8 cellular contexts compared by ENCODE assay signal in the genomic region with DNA sequence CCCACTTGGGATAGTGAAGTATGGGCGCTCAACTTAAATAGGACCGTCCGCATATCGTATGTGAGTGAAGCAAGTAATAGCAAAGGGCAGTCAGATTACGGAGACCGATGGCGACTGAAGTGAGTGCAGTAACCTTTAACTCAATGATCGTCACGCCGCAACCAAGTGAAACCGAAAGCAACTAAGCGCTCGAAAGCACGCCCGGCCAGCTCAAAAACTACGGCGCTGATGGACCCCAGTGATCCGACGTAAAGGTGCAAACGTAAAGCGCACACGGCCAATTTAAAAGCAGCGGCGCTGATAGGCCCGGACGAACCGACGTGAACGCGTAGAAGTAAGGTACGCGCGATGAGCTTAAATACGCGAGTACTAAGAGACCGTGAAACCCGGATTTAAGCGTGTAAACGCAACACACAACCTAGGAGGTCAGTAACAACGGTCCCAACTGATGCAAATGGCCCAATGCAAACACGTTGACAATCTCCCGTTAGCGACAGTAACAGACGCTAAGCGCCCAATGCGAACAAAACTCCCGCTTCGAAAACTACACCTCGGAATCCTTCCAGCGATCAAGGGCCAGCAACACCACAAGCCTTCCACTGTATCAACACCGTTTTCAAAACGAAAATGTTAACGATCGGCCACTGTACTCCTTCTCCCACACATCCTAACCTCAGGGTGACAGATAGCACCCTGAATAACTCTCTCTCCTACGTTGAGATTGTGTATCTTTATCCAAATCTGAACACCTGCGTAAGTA. TPM values are rescaled to one million over a fixed set of nuclear protein-coding genes. Genes with fewer than 3 reads are reported as not detected.
DNase-seq lines count a peak whose midpoint lies in the region; ATAC-seq, FAIRE-seq and TF ChIP-seq lines count a peak whose summit lies in the region.

No MANE protein-coding gene starts in this region.

- H3K36me3 ChIP-seq in OCI-LY1 (ENCODE audit: insufficient read depth, low read length) (no peaks in the 10 kb centered on the region; the same call in 1 of the 2 replicates), mucosa of descending colon (ENCODE audit: low read depth) (no peaks in the 10 kb centered on the region)

- H3K4me2 ChIP-seq in OCI-LY1 (ENCODE audit: low read length), result peak overlapping the region; percentile 94

- H3K27ac ChIP-seq in OCI-LY1 (ENCODE audit: low read depth, low read length, poor library complexity, severe bottlenecking), result peak overlapping the region; percentile 95

- H3K4me3 ChIP-seq in OCI-LY1 (ENCODE audit: low read depth, low read length, poor library complexity, severe bottlenecking) (peak overlapping the region; percentile 77), epithelial cell of esophagus (ENCODE audit: low read length) (peak overlapping the region; percentile 66), mucosa of descending colon (peak overlapping the region; percentile 32)

- DNase-seq in CD14-positive monocyte (ENCODE audit: low spot score) (peak; percentile 98), HTR-8/SVneo (ENCODE audit: insufficient read length, low spot score) (peak; percentile 90), activated T-cell treated with anti-CD3 and anti-CD28 coated beads for 24 hours (ENCODE audit: low read depth) (peak; percentile 86), epithelial cell of esophagus (ENCODE audit: low read depth) (peak; percentile 96), mucosa of descending colon (peak in 2 of 3 donors; percentile 90 to 92)
- peak; percentile 84 to 89 for DNase-seq in stimulated activated CD8-positive, alpha-beta memory T cell treated with anti-CD3 and anti-CD28 coated beads, Interleukin-4, amount 100 ng/mL, for 1 hour (ENCODE audit: low read depth in 2 of 2, low spot score in 1 of 2)

- H3K9me3 Mint-ChIP-seq in CD14-positive monocyte, result peaks cover 0 to 5% (median 0%) of the 10 kb centered on the region in 7 donors

- no peaks in the 10 kb centered on the region for H3K9me2 ChIP-seq in OCI-LY1 (ENCODE audit: low read depth, low read length)

- peaks cover 28% of the 10 kb centered on the region for H3K4me1 Mint-ChIP-seq in CD14-positive monocyte

- peak overlapping the region; percentile 99 to 100 (median 100) for H3K27ac Mint-ChIP-seq in CD14-positive monocyte

- no peaks in the 10 kb centered on the region for H3K79me2 ChIP-seq in OCI-LY1 (ENCODE audit: insufficient read depth, low read length)

- H3F3A ChIP-seq in OCI-LY1 (ENCODE audit: insufficient read depth, low read length), result no peaks in the 10 kb centered on the region

- no peaks in the 10 kb centered on the region for H3K36me3 Mint-ChIP-seq in CD14-positive monocyte

- H3K9me3 ChIP-seq in OCI-LY1 (ENCODE audit: low read length) (no peaks in the 10 kb centered on the region), mucosa of descending colon (no peaks in the 10 kb centered on the region)

- H3K9ac ChIP-seq in OCI-LY1 (ENCODE audit: low read length), result peak overlapping the region; percentile 90

- peak; percentile 74 for ATAC-seq in GM19455 (IDR thresholded peaks at IDR 0.05; ENCODE audit: unreplicated experiment)
- ATAC-seq in mucosa of descending colon, result no peak

- peak overlapping the region; percentile 86 to 93 for H3K4me3 Mint-ChIP-seq in CD14-positive monocyte

- intact Hi-C loops in CD14-positive monocyte (cut with micrococcal nuclease) (loop anchor here (1.0 to 5.0 kb wide), 3 partner anchors 8 to 44 kb away; no protein-coding TSS in a partner anchor), mucosa of descending colon (cut with DNase I, micrococcal nuclease) (no loop called here)

- peak overlapping the region; percentile 71; the same call in 1 of the 2 replicates for H2AFZ ChIP-seq in OCI-LY1 (ENCODE audit: low read length)

- TF ChIP-seq CTCF in CD14-positive monocyte (IDR thresholded peaks at IDR 0.05), result no peak
- TF ChIP-seq CTCF in OCI-LY1 (IDR thresholded peaks at IDR 0.05; ENCODE audit: low read length), result no peak
- TF ChIP-seq CTCF in epithelial cell of esophagus (IDR thresholded peaks at IDR 0.05; ENCODE audit: insufficient read depth, low read depth, low read length, missing control alignments), result no peak
- TF ChIP-seq CTCF in mucosa of descending colon (IDR thresholded peaks at IDR 0.05), result no peak

- H3K27me3 Mint-ChIP-seq in CD14-positive monocyte (ENCODE audit: low read depth in 3 of 3), result peaks cover 2 to 9% (median 2%) of the 10 kb centered on the region in 3 donors

- FAIRE-seq in HTR-8/SVneo (lab: Jason Lieb, UNC), result peak; percentile 90

- H3K27me3 ChIP-seq in OCI-LY1 (ENCODE audit: insufficient read depth, low read length), result no peaks in the 10 kb centered on the region

- peaks cover 21% of the 10 kb centered on the region for H3K4me1 ChIP-seq in OCI-LY1 (ENCODE audit: insufficient read depth, low read length, severe bottlenecking)
- peaks cover 10% of the 10 kb centered on the region for H3K4me1 ChIP-seq in mucosa of descending colon (ENCODE audit: low read depth)

- no peaks in the 10 kb centered on the region for H4K20me1 ChIP-seq in OCI-LY1 (ENCODE audit: insufficient read depth, low read length)

RNA-seq across cellular contexts. Expression of a gene that starts 37.9 kb away (rescaled TPM):
- 1 to 10 TPM in 1 of 2 donors, under 1 TPM in 1; 0.75 to 2.4 TPM for polyA plus RNA-seq in CD14-positive monocyte
- 10 to 100 TPM in 1 of 3 donors, 1 to 10 TPM in 2; 2.3 to 34.3 (median 3.2) TPM for total RNA-seq in mucosa of descending colon

Comparison
In these comparisons a context has a peak if more than half of its experiments do, and no peak if none do; other contexts are left out.
1. intact Hi-C loops: an anchor here in CD14-positive monocyte (1.0 to 5.0 kb wide); none called in mucosa of descending colon.